22 cellular contexts compared by ENCODE assay signal in the genomic region with DNA sequence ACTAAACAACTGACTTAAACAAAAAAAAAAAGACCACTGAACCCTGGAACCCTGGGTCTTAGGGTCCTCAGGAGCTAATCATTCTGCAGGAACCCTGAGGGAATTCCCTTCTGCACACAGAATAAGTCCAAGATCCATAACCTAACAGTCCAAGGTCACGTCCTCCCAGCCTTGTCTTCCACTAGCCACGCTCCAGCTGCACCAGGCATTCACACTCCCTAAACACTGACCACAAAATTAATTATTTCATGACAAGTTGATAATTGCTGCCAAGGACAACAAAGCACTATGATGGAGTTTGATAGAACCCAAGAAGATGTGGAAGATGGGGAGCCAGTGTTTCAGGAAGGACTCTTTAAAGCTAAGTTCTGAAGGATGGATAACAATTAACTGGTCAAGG.
DNase-seq lines count a peak whose midpoint lies in the region; ATAC-seq and TF ChIP-seq lines count a peak whose summit lies in the region.
"Had no signal": no experiment of that assay in that cellular context is flagged by ENCODE, and none has a peak within 500 bp of the region (broad histone marks: within the 10 kb centered on the region; RNA-seq: fewer than 3 reads in every experiment).

No MANE protein-coding gene starts in this region.

- H3K4me1 Mint-ChIP-seq in MCF 10A (ENCODE audit: insufficient read depth, unreplicated experiment) = no peaks in the 10 kb centered on the region
- H3K4me1 Mint-ChIP-seq: CD4-positive, alpha-beta memory T cell had no signal

- H4K20me1 ChIP-seq in fibroblast of lung (ENCODE audit: control insufficient read depth, extremely low read depth, insufficient read depth, low read length) = no peaks in the 10 kb centered on the region

- peaks cover 18% of the 10 kb centered on the region for H3K36me3 Mint-ChIP-seq in MCF 10A (ENCODE audit: insufficient read depth, unreplicated experiment)
- H3K36me3 Mint-ChIP-seq: CD4-positive, alpha-beta memory T cell had no signal

- CTCF ChIA-PET in MCF 10A (lab: Yijun Ruan, JAX) = interaction anchor here (0.6 kb wide), 2 partner anchors 129 to 293 kb away, joined by 3 read pairs; no protein-coding TSS in a partner anchor

- DNase-seq in amniotic epithelial cell (ENCODE audit: low read depth) (peak; percentile 67), fibroblast of lung (ENCODE audit: low read depth in 2 of 2) (peak; percentile 60 to 70), left kidney (ENCODE audit: low read depth, low spot score) (peak; percentile 63), MCF 10A (ENCODE audit: unreplicated experiment) (no peak), aorta (no peak), amygdala (lab: John Stamatoyannopoulos, UW) (no peak)
- DNase-seq: C1 segment of cervical spinal cord; CD4-positive, alpha-beta memory T cell; COR-L47; HCEC 1CT; KBM-7; MG63; NCI-H1105 treated with DMSO at 0.1 percent for 48 hours; NCI-H146; NCI-H1930; NCI-H2107; NCI-H524; NCI-H748 treated with DMSO at 0.1 percent for 48 hours; SJCRH30 had no signal

- no peaks in the 10 kb centered on the region for H3K9me3 ChIP-seq in fibroblast of lung (ENCODE audit: control insufficient read depth, insufficient read depth, low read depth, low read length)
- H3K9me3 ChIP-seq in aorta (ENCODE audit: control insufficient read depth, low read length) = no peaks in the 10 kb centered on the region
- H3K9me3 ChIP-seq: MG63, SJCRH30 had no signal

- no TSS peak for BruUV-seq in MCF 10A (replicated peaks; lab: Mats Ljungman, UMichigan)

- H3K9ac ChIP-seq in fibroblast of lung (ENCODE audit: insufficient read depth, low read length) = no peak overlapping the region

- H2AFZ ChIP-seq in fibroblast of lung (ENCODE audit: low read length) = no peak overlapping the region
- H2AFZ ChIP-seq: GM23338 had no signal

- POLR2A ChIA-PET in MCF 10A (lab: Yijun Ruan, JAX) = interaction anchor here (0.6 to 0.8 kb wide), 2 partner anchors 22 to 361 kb away, joined by 3 to 4 read pairs; partner anchors contain the start of gene COL17A1

- H3K4me3 ChIP-seq in fibroblast of lung (replicated peaks in 1 of 4; ENCODE audit: control extremely low read depth in 1 of 4, insufficient read depth in 1 of 4, low read depth in 3 of 4, low read length in 4 of 4) = no peak overlapping the region
- H3K4me3 ChIP-seq in aorta (ENCODE audit: low read length in 2 of 2) = no peak overlapping the region
- H3K4me3 ChIP-seq: GM23338, MG63, SJCRH30 had no signal

- no peaks in the 10 kb centered on the region for H3K9me3 Mint-ChIP-seq in MCF 10A (ENCODE audit: unreplicated experiment)
- H3K9me3 Mint-ChIP-seq: CD4-positive, alpha-beta memory T cell; GM23338 had no signal

- H3K4me1 ChIP-seq in fibroblast of lung (ENCODE audit: control insufficient read depth, extremely low read depth, insufficient read depth, low read length) (peaks cover 2% of the 10 kb centered on the region), aorta (ENCODE audit: control insufficient read depth in 1 of 2, insufficient read depth in 2 of 2, low read length in 2 of 2) (no peaks in the 10 kb centered on the region)
- H3K4me1 ChIP-seq: SJCRH30 had no signal

- H3K79me2 ChIP-seq in fibroblast of lung (ENCODE audit: control insufficient read depth, insufficient read depth, low read length) = no peaks in the 10 kb centered on the region

- no peak overlapping the region for H3K4me2 ChIP-seq in fibroblast of lung (ENCODE audit: extremely low read depth, insufficient read depth, low read length)
- H3K4me2 ChIP-seq: GM23338 had no signal

- H3K27me3 Mint-ChIP-seq in MCF 10A (ENCODE audit: insufficient read depth, unreplicated experiment) = no peaks in the 10 kb centered on the region
- H3K27me3 Mint-ChIP-seq: CD4-positive, alpha-beta memory T cell had no signal

- no peak overlapping the region for H3K27ac ChIP-seq in fibroblast of lung (ENCODE audit: insufficient read depth, low read length)
- H3K27ac ChIP-seq in aorta (ENCODE audit: low read depth in 1 of 2, low read length in 2 of 2) = no peak overlapping the region
- H3K27ac ChIP-seq: SJCRH30 had no signal

- 90 to 91% methylated on average over 2 of the region's 2 CpGs for WGBS in aorta, 2 donors

- H3K27ac Mint-ChIP-seq in MCF 10A (ENCODE audit: low read depth, unreplicated experiment) = no peak overlapping the region
- H3K27ac Mint-ChIP-seq: GM23338 had no signal

- ATAC-seq in HG02571 (IDR thresholded peaks at IDR 0.05; ENCODE audit: unreplicated experiment) (no peak), aorta (ENCODE audit: low FRiP score) (no peak)
- ATAC-seq: GM23338, SK-N-SH treated with all-trans-retinoic acid at 6 μM for 48 hours had no signal

- no peak overlapping the region for H3K4me3 Mint-ChIP-seq in MCF 10A (ENCODE audit: unreplicated experiment)
- H3K4me3 Mint-ChIP-seq: CD4-positive, alpha-beta memory T cell; GM23338 had no signal

- peaks cover 4% of the 10 kb centered on the region for H3K36me3 ChIP-seq in fibroblast of lung (ENCODE audit: control insufficient read depth, insufficient read depth, low read length)
- H3K36me3 ChIP-seq in aorta (ENCODE audit: control insufficient read depth in 1 of 2, insufficient read depth in 2 of 2, low read length in 1 of 2) = no peaks in the 10 kb centered on the region
- H3K36me3 ChIP-seq: MG63, SJCRH30 had no signal

- H3K27me3 ChIP-seq in fibroblast of lung (ENCODE audit: control insufficient read depth, insufficient read depth, low read length) (no peaks in the 10 kb centered on the region), aorta (ENCODE audit: control insufficient read depth in 1 of 2, insufficient read depth in 2 of 2, low read length in 1 of 2) (no peaks in the 10 kb centered on the region)
- H3K27me3 ChIP-seq: MG63, SJCRH30 had no signal

- no peak for TF ChIP-seq CTCF in fibroblast of lung (conservative IDR thresholded peaks at IDR 0.05 in 1 of 2, IDR thresholded peaks at IDR 0.05 in 1 of 2; ENCODE audit: low read depth in 1 of 2, low read length in 2 of 2)
- TF ChIP-seq CTCF in MCF 10A (IDR thresholded peaks at IDR 0.05; ENCODE audit: unreplicated experiment) = no peak

- intact Hi-C loops in MCF 10A (cut with micrococcal nuclease) (no loop called here), aorta (cut with DNase I) (no loop called here)

Comparison
In these comparisons a context has a peak if more than half of its experiments do, and no peak if none do; other contexts are left out.
1. DNase-seq: peak in amniotic epithelial cell (single experiment), fibroblast of lung (2 of 2) and left kidney (single experiment); none in MCF 10A (single experiment), aorta (0 of 2) and amygdala (0 of 56).